ENCODE assay signal across 23 cellular contexts in the genomic region with DNA sequence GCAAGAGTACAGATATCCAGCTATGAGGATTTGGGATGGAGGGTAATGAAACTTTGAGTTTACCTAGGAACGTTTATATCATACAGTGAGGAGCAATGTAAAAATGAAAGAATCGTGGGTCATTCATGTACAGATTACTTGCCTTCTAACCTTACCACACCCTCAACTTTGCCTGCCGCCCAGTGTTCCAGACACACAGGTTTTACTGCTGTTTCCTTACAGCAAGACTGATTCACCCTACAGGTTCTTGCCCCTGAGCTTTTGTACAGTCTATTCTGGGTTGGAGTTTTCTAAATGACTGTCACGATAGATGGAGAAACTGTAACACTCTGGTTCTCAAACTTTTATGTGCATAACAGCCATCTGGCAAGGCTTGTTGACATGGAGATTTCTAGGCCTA.
"Had no signal": no experiment of that assay in that cellular context is flagged by ENCODE, and none has a peak within 500 bp of the region (broad histone marks: within the 10 kb centered on the region; RNA-seq: fewer than 3 reads in every experiment).

No MANE protein-coding gene starts in this region.

- H3K9me3 ChIP-seq: left ventricle myocardium inferior, pancreas, psoas muscle, right atrium auricular region, thoracic aorta, upper lobe of right lung had no signal

- H3K4me3 Mint-ChIP-seq: activated naive CD8-positive, alpha-beta T cell treated with anti-CD3 and anti-CD28 coated beads for 36 hours; central memory CD8-positive, alpha-beta T cell; immature natural killer cell; natural killer cell treated with Interleukin-12 subunit alpha and Interleukin-12 subunit beta and Interleukin-15 and Interleukin-18, amount 100 ng/mL, for 72 hours; stimulated activated memory B cell treated with anti-CD40 and anti-IgM and Interleukin-4, amounts not matched to agents 10 μg/mL and 1 μg/mL and 100 μg/mL, for 72 hours had no signal

- DNase-seq: activated CD4-positive, alpha-beta T cell treated with anti-CD3 and anti-CD28 coated beads for 1 hour; activated CD4-positive, alpha-beta T cell treated with anti-CD3 and anti-CD28 coated beads, Interleukin-2, amount 50 U/mL, for 1 hour; activated naive CD4-positive, alpha-beta T cell; activated naive CD8-positive, alpha-beta T cell treated with anti-CD3 and anti-CD28 coated beads for 36 hours; activated T-cell treated with anti-CD3 and anti-CD28 coated beads, Interleukin-2, amount 50 U/mL, for 1 hour; dorsolateral prefrontal cortex; foreskin keratinocyte; immature natural killer cell; kidney glomerular epithelial cell; left ventricle myocardium inferior; pancreas; psoas muscle; stimulated activated CD4-positive, alpha-beta T cell treated with anti-CD3 and anti-CD28 coated beads, Interleukin-1b, Interleukin-23, amount 100 ng/mL, for 48 hours; T-helper 9 cell; upper lobe of right lung had no signal

- H3K36me3 Mint-ChIP-seq: activated naive CD8-positive, alpha-beta T cell treated with anti-CD3 and anti-CD28 coated beads for 36 hours; immature natural killer cell; natural killer cell treated with Interleukin-12 subunit alpha and Interleukin-12 subunit beta and Interleukin-15 and Interleukin-18, amount 100 ng/mL, for 72 hours; stimulated activated memory B cell treated with anti-CD40 and anti-IgM and Interleukin-4, amounts not matched to agents 10 μg/mL and 1 μg/mL and 100 μg/mL, for 72 hours had no signal

- H3K27ac Mint-ChIP-seq: activated naive CD8-positive, alpha-beta T cell treated with anti-CD3 and anti-CD28 coated beads for 36 hours; activated T-helper 2 cell treated with anti-CD3 and anti-CD28 coated beads, Interferon-gamma antibody, Interleukin-2, Interleukin-4, amounts not matched to agents 10 μg/mL and 5 μg/mL and 100 μg/mL, durations not matched to agents 14 hours and 24 hours and 36 hours; immature natural killer cell; natural killer cell treated with Interleukin-12 subunit alpha and Interleukin-12 subunit beta and Interleukin-15 and Interleukin-18, amount 100 ng/mL, for 72 hours; stimulated activated memory B cell treated with anti-CD40 and anti-IgM and Interleukin-4, amounts not matched to agents 10 μg/mL and 1 μg/mL and 100 μg/mL, for 72 hours had no signal

- ATAC-seq: foreskin keratinocyte; natural killer cell treated with Interleukin-12 subunit alpha and Interleukin-12 subunit beta and Interleukin-15 and Interleukin-18, amount 100 ng/mL, for 72 hours; pancreas; psoas muscle; stimulated activated memory B cell treated with anti-CD40 and anti-IgM and Interleukin-4, amounts not matched to agents 10 μg/mL and 1 μg/mL and 100 μg/mL, for 72 hours; upper lobe of right lung had no signal

- H3K9me3 Mint-ChIP-seq: activated naive CD8-positive, alpha-beta T cell treated with anti-CD3 and anti-CD28 coated beads for 36 hours; activated T-helper 2 cell treated with anti-CD3 and anti-CD28 coated beads, Interferon-gamma antibody, Interleukin-2, Interleukin-4, amounts not matched to agents 10 μg/mL and 5 μg/mL and 100 μg/mL, durations not matched to agents 14 hours and 24 hours and 36 hours; central memory CD8-positive, alpha-beta T cell; immature natural killer cell; natural killer cell treated with Interleukin-12 subunit alpha and Interleukin-12 subunit beta and Interleukin-15 and Interleukin-18, amount 100 ng/mL, for 72 hours; stimulated activated memory B cell treated with anti-CD40 and anti-IgM and Interleukin-4, amounts not matched to agents 10 μg/mL and 1 μg/mL and 100 μg/mL, for 72 hours had no signal

- H3K4me1 Mint-ChIP-seq: activated naive CD8-positive, alpha-beta T cell treated with anti-CD3 and anti-CD28 coated beads for 36 hours; immature natural killer cell; stimulated activated memory B cell treated with anti-CD40 and anti-IgM and Interleukin-4, amounts not matched to agents 10 μg/mL and 1 μg/mL and 100 μg/mL, for 72 hours had no signal

- H3K4me1 ChIP-seq: left ventricle myocardium inferior, pancreas, psoas muscle, right atrium auricular region, upper lobe of right lung had no signal

- H3K27me3 Mint-ChIP-seq: activated naive CD8-positive, alpha-beta T cell treated with anti-CD3 and anti-CD28 coated beads for 36 hours; central memory CD8-positive, alpha-beta T cell had no signal

- H3K27ac ChIP-seq: dorsolateral prefrontal cortex, foreskin keratinocyte, left ventricle myocardium inferior, pancreas, psoas muscle, right atrium auricular region, thoracic aorta, upper lobe of right lung had no signal

- H3K36me3 ChIP-seq: left ventricle myocardium inferior, pancreas, right atrium auricular region, thoracic aorta, upper lobe of right lung had no signal

- FAIRE-seq: astrocyte, colon, pancreas had no signal

- H3K27me3 ChIP-seq: dorsolateral prefrontal cortex, foreskin keratinocyte, pancreas, right atrium auricular region, upper lobe of right lung had no signal

- H3K4me3 ChIP-seq: dorsolateral prefrontal cortex, left ventricle myocardium inferior, pancreas, psoas muscle, right atrium auricular region, thoracic aorta, upper lobe of right lung had no signal
